22 cellular contexts compared by ENCODE assay signal in the genomic region with DNA sequence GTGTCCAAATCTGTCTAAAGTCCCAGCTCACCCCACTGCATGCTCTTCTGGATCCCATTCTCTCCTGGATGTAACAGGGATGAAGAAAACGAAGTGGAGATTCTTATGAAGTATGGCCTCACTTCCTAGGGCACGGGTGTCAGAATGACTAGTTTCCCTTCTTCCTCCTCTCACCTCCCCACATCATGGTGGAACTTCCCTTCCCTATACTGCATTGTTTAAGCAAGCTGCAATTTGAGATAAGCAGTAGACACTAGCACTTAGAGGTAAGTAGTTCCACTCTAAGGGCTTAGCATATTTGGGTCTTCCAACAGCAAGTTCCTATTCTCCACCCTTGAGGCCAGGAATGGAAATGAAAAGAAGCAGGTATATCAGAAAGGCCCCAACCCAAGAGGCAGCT. TPM values are rescaled to one million over a fixed set of nuclear protein-coding genes. Genes with fewer than 3 reads are reported as not detected.
"Had no signal": no experiment of that assay in that cellular context is flagged by ENCODE, and none has a peak within 500 bp of the region (broad histone marks: within the 10 kb centered on the region; RNA-seq: fewer than 3 reads in every experiment).

No MANE protein-coding gene starts in this region.

- H3K9me3 ChIP-seq: left ventricle myocardium inferior, ovary, right atrium auricular region, right lobe of liver, suprapubic skin, thoracic aorta, tibial nerve had no signal

- H3K36me3 ChIP-seq: ovary, right atrium auricular region, right lobe of liver, thoracic aorta had no signal

- H3K27me3 ChIP-seq: ovary, right atrium auricular region, right lobe of liver, suprapubic skin, tibial nerve had no signal

- H3K27ac ChIP-seq: left ventricle myocardium inferior, ovary, right atrium auricular region, right lobe of liver, suprapubic skin, thoracic aorta, tibial nerve had no signal

- ATAC-seq: left colon, natural killer cell, right lobe of liver had no signal

- H3K4me3 ChIP-seq: left ventricle myocardium inferior, lung, ovary, right atrium auricular region, right lobe of liver, smooth muscle cell, suprapubic skin, thoracic aorta, tibial nerve had no signal

- DNase-seq: hippocampal formation; immature natural killer cell; kidney; left colon; left ventricle myocardium inferior; mesendoderm; naive B cell; natural killer cell; nephron progenitor cell; ovary; right lobe of liver; stimulated activated CD4-positive, alpha-beta T cell treated with anti-CD3 and anti-CD28 coated beads, Interleukin-15, amount 100 ng/mL, for 24 hours; stimulated activated CD4-positive, alpha-beta T cell treated with anti-CD3 and anti-CD28 coated beads, Interleukin-2, amount 100 ng/mL, for 24 hours; stimulated activated CD4-positive, alpha-beta T cell treated with anti-CD3 and anti-CD28 coated beads, Interleukin-4, amount 100 ng/mL, for 1 hour; stimulated activated naive CD4-positive, alpha-beta T cell had no signal

- H3K4me1 ChIP-seq: left ventricle myocardium inferior, right atrium auricular region, suprapubic skin had no signal

RNA-seq across cellular contexts. Expression of a gene that starts 29.7 kb away (rescaled TPM):
- total RNA-seq: pulmonary artery endothelial cell had no signal
